In genomic region chr16:67514382-67514828, GRCh38 we compare ENCODE assay signal across 9 cellular contexts. TPM values are rescaled to one million over a fixed set of nuclear protein-coding genes. Genes with fewer than 3 reads are reported as not detected.
DNase-seq lines count a peak whose midpoint lies in the region; ATAC-seq and TF ChIP-seq lines count a peak whose summit lies in the region.
"Had no signal": no experiment of that assay in that cellular context is flagged by ENCODE, and none has a peak within 500 bp of the region (broad histone marks: within the 10 kb centered on the region; RNA-seq: fewer than 3 reads in every experiment).

No MANE protein-coding gene starts in this region.

- H3K79me2 ChIP-seq in OCI-LY3 (ENCODE audit: low read length), result no peaks in the 10 kb centered on the region

- no peak for TF ChIP-seq POLR2A in erythroblast (IDR thresholded peaks at IDR 0.05; ENCODE audit: low read length)

- intact Hi-C loops in A673 (cut with micrococcal nuclease; ENCODE audit: unreplicated experiment), result loop anchor here (1.0 kb wide), 1 partner anchor 20 kb away; no protein-coding TSS in a partner anchor

- ATAC-seq in GM18498 (IDR thresholded peaks at IDR 0.05; ENCODE audit: unreplicated experiment), result peak; percentile 50
- peak; percentile 45 for ATAC-seq in HG03378 (IDR thresholded peaks at IDR 0.05; ENCODE audit: unreplicated experiment)
- peak; percentile 82 for ATAC-seq in activated CD8-positive, alpha-beta memory T cell treated with anti-CD3 and anti-CD28 coated beads, Interleukin-2, amount 10 ng/mL, durations not matched to agents 7 days and 5 days

- peak overlapping the region; percentile 78 for H3K27ac Mint-ChIP-seq in activated CD8-positive, alpha-beta memory T cell treated with anti-CD3 and anti-CD28 coated beads, Interleukin-2, amount 10 ng/mL, durations not matched to agents 7 days and 5 days
- H3K27ac Mint-ChIP-seq in nephron progenitor cell, result no peak overlapping the region

- CTCF ChIA-PET in A673 (lab: Charles Lee), result interaction anchor here (0.5 to 1.5 kb wide), 6 partner anchors 9 to 146 kb away, joined by 3 to 14 read pairs (median 8); partner anchors contain the start of genes ACD, ATP6V0D1 and PARD6A
- CTCF ChIA-PET in activated CD8-positive, alpha-beta memory T cell treated with anti-CD3 and anti-CD28 coated beads, Interleukin-2, amount 10 ng/mL, durations not matched to agents 7 days and 5 days (lab: Charles Lee), result interaction anchor here (0.6 to 20.7 kb wide), 25 partner anchors 9 to 967 kb away, joined by 3 to 732 read pairs (median 4); partner anchors contain the start of genes ACD, AGRP, ATP6V0D1 and CARMIL2

- no peak overlapping the region for H2AFZ ChIP-seq in OCI-LY3 (ENCODE audit: low read depth, low read length)

- no peaks in the 10 kb centered on the region for H4K20me1 ChIP-seq in OCI-LY3 (ENCODE audit: insufficient read depth, low read length)

- H3K27me3 Mint-ChIP-seq in activated CD8-positive, alpha-beta memory T cell treated with anti-CD3 and anti-CD28 coated beads, Interleukin-2, amount 10 ng/mL, durations not matched to agents 7 days and 5 days, result no peaks in the 10 kb centered on the region
- H3K27me3 Mint-ChIP-seq in nephron progenitor cell (ENCODE audit: low read depth, poor library complexity), result peaks cover 49% of the 10 kb centered on the region

- no peaks in the 10 kb centered on the region for H3K9me3 Mint-ChIP-seq in activated CD8-positive, alpha-beta memory T cell treated with anti-CD3 and anti-CD28 coated beads, Interleukin-2, amount 10 ng/mL, durations not matched to agents 7 days and 5 days (ENCODE audit: low read depth)
- H3K9me3 Mint-ChIP-seq in nephron progenitor cell, result peaks cover 3% of the 10 kb centered on the region

- H3K9me3 ChIP-seq in A673 (ENCODE audit: low read depth, low read length, poor library complexity, severe bottlenecking) (no peaks in the 10 kb centered on the region), OCI-LY3 (ENCODE audit: insufficient read depth, low read length) (no peaks in the 10 kb centered on the region)

- H3K4me1 Mint-ChIP-seq in activated CD8-positive, alpha-beta memory T cell treated with anti-CD3 and anti-CD28 coated beads, Interleukin-2, amount 10 ng/mL, durations not matched to agents 7 days and 5 days, result peaks cover 20% of the 10 kb centered on the region
- peaks cover 7% of the 10 kb centered on the region for H3K4me1 Mint-ChIP-seq in nephron progenitor cell

- POLR2A ChIA-PET in A673 (lab: Charles Lee; ENCODE audit: low non-redundant PET), result interaction anchor here (0.6 kb wide), 1 partner anchor 504 kb away, joined by 3 read pairs; no protein-coding TSS in a partner anchor

- peak; percentile 89 for DNase-seq in A673 (ENCODE audit: low spot score)
- DNase-seq in activated CD8-positive, alpha-beta memory T cell treated with anti-CD3 and anti-CD28 coated beads, Interleukin-2, amount 10 ng/mL, durations not matched to agents 7 days and 5 days, result peak; percentile 89
- peak; percentile 84 to 88 for DNase-seq in erythroblast (lab: John Stamatoyannopoulos, UW)
- peak; percentile 66 for DNase-seq in nephron progenitor cell
- peak; percentile 81 for DNase-seq in superior temporal gyrus (ENCODE audit: extremely low spot score)

- H3K27me3 ChIP-seq in A673 (replicated peaks; ENCODE audit: insufficient read depth, low read depth, low read length, poor library complexity) (no peaks in the 10 kb centered on the region), OCI-LY3 (ENCODE audit: low read depth, low read length) (no peaks in the 10 kb centered on the region)

- TF ChIP-seq CTCF in A673 (conservative IDR thresholded peaks at IDR 0.05; ENCODE audit: low read depth, low read length) (peak; percentile 72), OCI-LY3 (IDR thresholded peaks at IDR 0.05; ENCODE audit: low read depth, low read length) (peak; percentile 63), nephron progenitor cell (IDR thresholded peaks at IDR 0.05) (peak; percentile 59)

- H3K27ac ChIP-seq in A673 (ENCODE audit: low read depth, low read length, poor library complexity, severe bottlenecking) (no peak overlapping the region), OCI-LY3 (ENCODE audit: low read length) (peak overlapping the region; percentile 42)

- H3K36me3 ChIP-seq in A673 (ENCODE audit: insufficient read depth, low read length, poor library complexity, severe bottlenecking), result no peaks in the 10 kb centered on the region
- H3K36me3 ChIP-seq in OCI-LY3 (replicated peaks; ENCODE audit: low read depth, low read length), result no peaks in the 10 kb centered on the region

- no TSS peak for BruUV-seq in A673 (replicated peaks; lab: Mats Ljungman, UMichigan)

- no peaks in the 10 kb centered on the region for H3K36me3 Mint-ChIP-seq in activated CD8-positive, alpha-beta memory T cell treated with anti-CD3 and anti-CD28 coated beads, Interleukin-2, amount 10 ng/mL, durations not matched to agents 7 days and 5 days
- H3K36me3 Mint-ChIP-seq in nephron progenitor cell (ENCODE audit: low read depth), result no peaks in the 10 kb centered on the region

- H3K4me3 ChIP-seq in A673 (ENCODE audit: low read depth, low read length, poor library complexity, severe bottlenecking) (no peak overlapping the region), OCI-LY3 (ENCODE audit: low read length) (0 out of 2 replicates have a peak overlapping the region, but pooled peaks have one; percentile 7)

- H3K4me2 ChIP-seq in OCI-LY3 (ENCODE audit: low read length), result peak overlapping the region; percentile 40

- no peak overlapping the region for H3K9ac ChIP-seq in OCI-LY3 (ENCODE audit: low read length)

- H3K4me1 ChIP-seq in A673 (ENCODE audit: insufficient read depth, low read length, poor library complexity, severe bottlenecking) (no peaks in the 10 kb centered on the region), OCI-LY3 (ENCODE audit: low read length) (peaks cover 58% of the 10 kb centered on the region)

- no peak overlapping the region for H3K4me3 Mint-ChIP-seq in activated CD8-positive, alpha-beta memory T cell treated with anti-CD3 and anti-CD28 coated beads, Interleukin-2, amount 10 ng/mL, durations not matched to agents 7 days and 5 days
- H3K4me3 Mint-ChIP-seq in nephron progenitor cell, result no peak overlapping the region

RNA-seq across cellular contexts. Expression of gene RIPOR1, which starts 14.2 kb away (rescaled TPM):
- total RNA-seq in A673 (2021), result 22.9 and 29.0 TPM in 2 replicates
- 10 to 100 TPM; 14.3 to 17.8 TPM for total RNA-seq in activated CD8-positive, alpha-beta memory T cell treated with anti-CD3 and anti-CD28 coated beads, Interleukin-2, amount 10 ng/mL, durations not matched to agents 7 days and 5 days

RNA-seq across cellular contexts. Expression of gene AGRP, which starts 31.1 kb away (rescaled TPM):
- not detected in 2 replicates for total RNA-seq in A673 (2021)
- not detected for total RNA-seq in activated CD8-positive, alpha-beta memory T cell treated with anti-CD3 and anti-CD28 coated beads, Interleukin-2, amount 10 ng/mL, durations not matched to agents 7 days and 5 days
- total RNA-seq: subcutaneous adipose tissue had no signal

RNA-seq across cellular contexts. Expression of gene ATP6V0D1, which starts 33.4 kb away (rescaled TPM):
- 56.5 and 63.9 TPM in 2 replicates for total RNA-seq in A673 (2021)
- 10 to 100 TPM; 42.1 to 58.3 TPM for total RNA-seq in activated CD8-positive, alpha-beta memory T cell treated with anti-CD3 and anti-CD28 coated beads, Interleukin-2, amount 10 ng/mL, durations not matched to agents 7 days and 5 days

RNA-seq across cellular contexts. Expression of gene CTCF, which starts 47.9 kb away (rescaled TPM):
- total RNA-seq in A673 (2021), result 68.6 and 74.7 TPM in 2 replicates
- 10 to 100 TPM; 74.0 to 81.8 TPM for total RNA-seq in activated CD8-positive, alpha-beta memory T cell treated with anti-CD3 and anti-CD28 coated beads, Interleukin-2, amount 10 ng/mL, durations not matched to agents 7 days and 5 days
